ENCODE assay signal across 15 cellular contexts in the genomic region with DNA sequence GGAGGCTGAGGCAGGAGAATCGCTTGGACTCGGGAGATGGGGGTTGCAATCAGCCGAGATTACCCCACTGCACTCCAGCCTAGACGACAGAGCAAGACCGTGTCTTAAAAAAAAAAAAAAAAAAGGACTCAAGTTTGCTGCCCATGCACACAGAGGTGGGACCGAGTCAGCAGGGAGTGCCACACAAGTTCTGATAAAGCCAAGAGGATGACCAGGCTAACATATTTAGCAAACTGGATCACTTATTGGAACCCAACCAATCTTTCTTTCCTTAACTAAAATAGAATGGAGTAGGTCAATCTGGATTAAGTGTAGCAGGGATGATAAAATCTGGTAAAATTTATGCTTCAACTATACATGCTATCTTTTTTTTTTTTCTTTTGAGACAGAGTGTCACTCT.
A peak's percentile ranks its signal among the peaks of the same experiment; 100 is the strongest.
DNase-seq lines count a peak whose midpoint lies in the region; ATAC-seq and TF ChIP-seq lines count a peak whose summit lies in the region.
"Had no signal": no experiment of that assay in that cellular context is flagged by ENCODE, and none has a peak within 500 bp of the region (broad histone marks: within the 10 kb centered on the region; RNA-seq: fewer than 3 reads in every experiment).

No MANE protein-coding gene starts in this region.

- H3K27ac Mint-ChIP-seq in WTC11 = peak overlapping the region; percentile 45; the same call in 1 of the 2 replicates

- no peak for ATAC-seq in WTC11
- ATAC-seq: HCT116, K562, Panc1 had no signal

- TF ChIP-seq CTCF in WTC11 (IDR thresholded peaks at IDR 0.05) = no peak

- DNase-seq in AG08395 (ENCODE audit: low spot score) (peak; percentile 46), EL (peak; percentile 32), WTC11 (ENCODE audit: low spot score) (no peak), hepatic stellate cell (ENCODE audit: low spot score) (peak; percentile 35), amniotic stem cell (lab: John Stamatoyannopoulos, UW) (no peak), T-helper 2 cell (no peak), cerebellum (ENCODE audit: low spot score) (no peak)
- DNase-seq: Caco-2; CD4-positive, CD25-positive, alpha-beta regulatory T cell; NCI-H1436 treated with DMSO at 0.1 percent for 48 hours; NCI-H2081 treated with DMSO at 0.1 percent for 48 hours; NCI-H510A had no signal

- H3K4me1 Mint-ChIP-seq in WTC11 = peaks cover 60% of the 10 kb centered on the region

- POLR2A ChIA-PET in WTC11 (lab: Charles Lee) = no interaction called here

- no peak overlapping the region for H3K4me3 Mint-ChIP-seq in WTC11

- CTCF ChIA-PET in WTC11 (lab: Charles Lee) = no interaction called here

- H3K27me3 Mint-ChIP-seq in WTC11 (ENCODE audit: low read depth) = no peaks in the 10 kb centered on the region
- H3K27me3 Mint-ChIP-seq: CD4-positive, CD25-positive, alpha-beta regulatory T cell had no signal

- H3K9me3 Mint-ChIP-seq in WTC11 = peaks cover 6% of the 10 kb centered on the region

- peaks cover 17% of the 10 kb centered on the region for H3K36me3 Mint-ChIP-seq in WTC11

TF ChIP-seq in WTC11, 78 proteins besides CTCF, POLR2A, EP300 and RAD21 (continues in another document):
- TF ChIP-seq, protein P1, sequence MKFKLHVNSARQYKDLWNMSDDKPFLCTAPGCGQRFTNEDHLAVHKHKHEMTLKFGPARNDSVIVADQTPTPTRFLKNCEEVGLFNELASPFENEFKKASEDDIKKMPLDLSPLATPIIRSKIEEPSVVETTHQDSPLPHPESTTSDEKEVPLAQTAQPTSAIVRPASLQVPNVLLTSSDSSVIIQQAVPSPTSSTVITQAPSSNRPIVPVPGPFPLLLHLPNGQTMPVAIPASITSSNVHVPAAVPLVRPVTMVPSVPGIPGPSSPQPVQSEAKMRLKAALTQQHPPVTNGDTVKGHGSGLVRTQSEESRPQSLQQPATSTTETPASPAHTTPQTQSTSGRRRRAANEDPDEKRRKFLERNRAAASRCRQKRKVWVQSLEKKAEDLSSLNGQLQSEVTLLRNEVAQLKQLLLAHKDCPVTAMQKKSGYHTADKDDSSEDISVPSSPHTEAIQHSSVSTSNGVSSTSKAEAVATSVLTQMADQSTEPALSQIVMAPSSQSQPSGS (CRISPR knock-in tag; IDR thresholded peaks at IDR 0.05; ENCODE audit: borderline replicate concordance, low read depth) = no peak
- TF ChIP-seq TEAD1 (CRISPR knock-in tag; IDR thresholded peaks at IDR 0.05) (no peak), CREM (CRISPR knock-in tag; IDR thresholded peaks at IDR 0.05) (no peak), PRRX2 (CRISPR knock-in tag; IDR thresholded peaks at IDR 0.05) (no peak), IRF2 (CRISPR knock-in tag; IDR thresholded peaks at IDR 0.05; ENCODE audit: borderline replicate concordance, low read depth) (no peak), SOX15 (CRISPR knock-in tag; IDR thresholded peaks at IDR 0.05) (no peak), SMAD3 (CRISPR knock-in tag; IDR thresholded peaks at IDR 0.05; ENCODE audit: borderline replicate concordance) (no peak), CBFB (CRISPR knock-in tag; IDR thresholded peaks at IDR 0.05; ENCODE audit: low read depth) (no peak), ESRRA (CRISPR knock-in tag; IDR thresholded peaks at IDR 0.05; ENCODE audit: borderline replicate concordance) (no peak), TP53 (CRISPR knock-in tag; IDR thresholded peaks at IDR 0.05) (no peak)
- TF ChIP-seq, protein P2, sequence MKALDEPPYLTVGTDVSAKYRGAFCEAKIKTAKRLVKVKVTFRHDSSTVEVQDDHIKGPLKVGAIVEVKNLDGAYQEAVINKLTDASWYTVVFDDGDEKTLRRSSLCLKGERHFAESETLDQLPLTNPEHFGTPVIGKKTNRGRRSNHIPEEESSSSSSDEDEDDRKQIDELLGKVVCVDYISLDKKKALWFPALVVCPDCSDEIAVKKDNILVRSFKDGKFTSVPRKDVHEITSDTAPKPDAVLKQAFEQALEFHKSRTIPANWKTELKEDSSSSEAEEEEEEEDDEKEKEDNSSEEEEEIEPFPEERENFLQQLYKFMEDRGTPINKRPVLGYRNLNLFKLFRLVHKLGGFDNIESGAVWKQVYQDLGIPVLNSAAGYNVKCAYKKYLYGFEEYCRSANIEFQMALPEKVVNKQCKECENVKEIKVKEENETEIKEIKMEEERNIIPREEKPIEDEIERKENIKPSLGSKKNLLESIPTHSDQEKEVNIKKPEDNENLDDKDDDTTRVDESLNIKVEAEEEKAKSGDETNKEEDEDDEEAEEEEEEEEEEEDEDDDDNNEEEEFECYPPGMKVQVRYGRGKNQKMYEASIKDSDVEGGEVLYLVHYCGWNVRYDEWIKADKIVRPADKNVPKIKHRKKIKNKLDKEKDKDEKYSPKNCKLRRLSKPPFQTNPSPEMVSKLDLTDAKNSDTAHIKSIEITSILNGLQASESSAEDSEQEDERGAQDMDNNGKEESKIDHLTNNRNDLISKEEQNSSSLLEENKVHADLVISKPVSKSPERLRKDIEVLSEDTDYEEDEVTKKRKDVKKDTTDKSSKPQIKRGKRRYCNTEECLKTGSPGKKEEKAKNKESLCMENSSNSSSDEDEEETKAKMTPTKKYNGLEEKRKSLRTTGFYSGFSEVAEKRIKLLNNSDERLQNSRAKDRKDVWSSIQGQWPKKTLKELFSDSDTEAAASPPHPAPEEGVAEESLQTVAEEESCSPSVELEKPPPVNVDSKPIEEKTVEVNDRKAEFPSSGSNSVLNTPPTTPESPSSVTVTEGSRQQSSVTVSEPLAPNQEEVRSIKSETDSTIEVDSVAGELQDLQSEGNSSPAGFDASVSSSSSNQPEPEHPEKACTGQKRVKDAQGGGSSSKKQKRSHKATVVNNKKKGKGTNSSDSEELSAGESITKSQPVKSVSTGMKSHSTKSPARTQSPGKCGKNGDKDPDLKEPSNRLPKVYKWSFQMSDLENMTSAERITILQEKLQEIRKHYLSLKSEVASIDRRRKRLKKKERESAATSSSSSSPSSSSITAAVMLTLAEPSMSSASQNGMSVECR (CRISPR knock-in tag; IDR thresholded peaks at IDR 0.05; ENCODE audit: borderline replicate concordance) = no peak
- TF ChIP-seq, protein P3, sequence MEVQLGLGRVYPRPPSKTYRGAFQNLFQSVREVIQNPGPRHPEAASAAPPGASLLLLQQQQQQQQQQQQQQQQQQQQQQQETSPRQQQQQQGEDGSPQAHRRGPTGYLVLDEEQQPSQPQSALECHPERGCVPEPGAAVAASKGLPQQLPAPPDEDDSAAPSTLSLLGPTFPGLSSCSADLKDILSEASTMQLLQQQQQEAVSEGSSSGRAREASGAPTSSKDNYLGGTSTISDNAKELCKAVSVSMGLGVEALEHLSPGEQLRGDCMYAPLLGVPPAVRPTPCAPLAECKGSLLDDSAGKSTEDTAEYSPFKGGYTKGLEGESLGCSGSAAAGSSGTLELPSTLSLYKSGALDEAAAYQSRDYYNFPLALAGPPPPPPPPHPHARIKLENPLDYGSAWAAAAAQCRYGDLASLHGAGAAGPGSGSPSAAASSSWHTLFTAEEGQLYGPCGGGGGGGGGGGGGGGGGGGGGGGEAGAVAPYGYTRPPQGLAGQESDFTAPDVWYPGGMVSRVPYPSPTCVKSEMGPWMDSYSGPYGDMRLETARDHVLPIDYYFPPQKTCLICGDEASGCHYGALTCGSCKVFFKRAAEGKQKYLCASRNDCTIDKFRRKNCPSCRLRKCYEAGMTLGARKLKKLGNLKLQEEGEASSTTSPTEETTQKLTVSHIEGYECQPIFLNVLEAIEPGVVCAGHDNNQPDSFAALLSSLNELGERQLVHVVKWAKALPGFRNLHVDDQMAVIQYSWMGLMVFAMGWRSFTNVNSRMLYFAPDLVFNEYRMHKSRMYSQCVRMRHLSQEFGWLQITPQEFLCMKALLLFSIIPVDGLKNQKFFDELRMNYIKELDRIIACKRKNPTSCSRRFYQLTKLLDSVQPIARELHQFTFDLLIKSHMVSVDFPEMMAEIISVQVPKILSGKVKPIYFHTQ (CRISPR knock-in tag; IDR thresholded peaks at IDR 0.05) = no peak
- TF ChIP-seq, protein P4, sequence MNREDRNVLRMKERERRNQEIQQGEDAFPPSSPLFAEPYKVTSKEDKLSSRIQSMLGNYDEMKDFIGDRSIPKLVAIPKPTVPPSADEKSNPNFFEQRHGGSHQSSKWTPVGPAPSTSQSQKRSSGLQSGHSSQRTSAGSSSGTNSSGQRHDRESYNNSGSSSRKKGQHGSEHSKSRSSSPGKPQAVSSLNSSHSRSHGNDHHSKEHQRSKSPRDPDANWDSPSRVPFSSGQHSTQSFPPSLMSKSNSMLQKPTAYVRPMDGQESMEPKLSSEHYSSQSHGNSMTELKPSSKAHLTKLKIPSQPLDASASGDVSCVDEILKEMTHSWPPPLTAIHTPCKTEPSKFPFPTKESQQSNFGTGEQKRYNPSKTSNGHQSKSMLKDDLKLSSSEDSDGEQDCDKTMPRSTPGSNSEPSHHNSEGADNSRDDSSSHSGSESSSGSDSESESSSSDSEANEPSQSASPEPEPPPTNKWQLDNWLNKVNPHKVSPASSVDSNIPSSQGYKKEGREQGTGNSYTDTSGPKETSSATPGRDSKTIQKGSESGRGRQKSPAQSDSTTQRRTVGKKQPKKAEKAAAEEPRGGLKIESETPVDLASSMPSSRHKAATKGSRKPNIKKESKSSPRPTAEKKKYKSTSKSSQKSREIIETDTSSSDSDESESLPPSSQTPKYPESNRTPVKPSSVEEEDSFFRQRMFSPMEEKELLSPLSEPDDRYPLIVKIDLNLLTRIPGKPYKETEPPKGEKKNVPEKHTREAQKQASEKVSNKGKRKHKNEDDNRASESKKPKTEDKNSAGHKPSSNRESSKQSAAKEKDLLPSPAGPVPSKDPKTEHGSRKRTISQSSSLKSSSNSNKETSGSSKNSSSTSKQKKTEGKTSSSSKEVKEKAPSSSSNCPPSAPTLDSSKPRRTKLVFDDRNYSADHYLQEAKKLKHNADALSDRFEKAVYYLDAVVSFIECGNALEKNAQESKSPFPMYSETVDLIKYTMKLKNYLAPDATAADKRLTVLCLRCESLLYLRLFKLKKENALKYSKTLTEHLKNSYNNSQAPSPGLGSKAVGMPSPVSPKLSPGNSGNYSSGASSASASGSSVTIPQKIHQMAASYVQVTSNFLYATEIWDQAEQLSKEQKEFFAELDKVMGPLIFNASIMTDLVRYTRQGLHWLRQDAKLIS (CRISPR knock-in tag; IDR thresholded peaks at IDR 0.05; ENCODE audit: borderline replicate concordance) = no peak
- TF ChIP-seq, protein P5, sequence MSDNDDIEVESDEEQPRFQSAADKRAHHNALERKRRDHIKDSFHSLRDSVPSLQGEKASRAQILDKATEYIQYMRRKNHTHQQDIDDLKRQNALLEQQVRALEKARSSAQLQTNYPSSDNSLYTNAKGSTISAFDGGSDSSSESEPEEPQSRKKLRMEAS (CRISPR knock-in tag; IDR thresholded peaks at IDR 0.05) = no peak
- TF ChIP-seq, protein P6, sequence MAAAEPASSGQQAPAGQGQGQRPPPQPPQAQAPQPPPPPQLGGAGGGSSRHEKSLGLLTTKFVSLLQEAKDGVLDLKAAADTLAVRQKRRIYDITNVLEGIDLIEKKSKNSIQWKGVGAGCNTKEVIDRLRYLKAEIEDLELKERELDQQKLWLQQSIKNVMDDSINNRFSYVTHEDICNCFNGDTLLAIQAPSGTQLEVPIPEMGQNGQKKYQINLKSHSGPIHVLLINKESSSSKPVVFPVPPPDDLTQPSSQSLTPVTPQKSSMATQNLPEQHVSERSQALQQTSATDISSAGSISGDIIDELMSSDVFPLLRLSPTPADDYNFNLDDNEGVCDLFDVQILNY (CRISPR knock-in tag; IDR thresholded peaks at IDR 0.05) = no peak

Comparison
In these comparisons a context has a peak if more than half of its experiments do, and no peak if none do; other contexts are left out.
1. DNase-seq: peak in AG08395 (single experiment), EL (single experiment) and hepatic stellate cell (single experiment); none in WTC11 (single experiment), amniotic stem cell (single experiment), T-helper 2 cell (0 of 5) and cerebellum (single experiment).